Comparison of ENCODE assay signal across 5 cellular contexts in genomic region chr16:20622498-20622870, GRCh38. TPM values are rescaled to one million over a fixed set of nuclear protein-coding genes. Genes with fewer than 3 reads are reported as not detected.
"Had no signal": no experiment of that assay in that cellular context is flagged by ENCODE, and none has a peak within 500 bp of the region (broad histone marks: within the 10 kb centered on the region; RNA-seq: fewer than 3 reads in every experiment).

No MANE protein-coding gene starts in this region.

- H3K9me3 Mint-ChIP-seq: H9, IgD-negative memory B cell had no signal

- H3K4me1 Mint-ChIP-seq: IgD-negative memory B cell had no signal

- H3K27me3 Mint-ChIP-seq: IgD-negative memory B cell had no signal

- H3K36me3 Mint-ChIP-seq: IgD-negative memory B cell had no signal

- H3K4me3 Mint-ChIP-seq: H9, IgD-negative memory B cell had no signal

- H3K27ac Mint-ChIP-seq: H9, IgD-negative memory B cell had no signal

- DNase-seq: GOT3, H9, HCEC 1CT had no signal

RNA-seq across cellular contexts. Expression of gene ACSM2B, which starts 46.3 kb away (rescaled TPM):
- total RNA-seq: H9, HT-29 had no signal
- polyA plus RNA-seq: IgD-negative memory B cell had no signal
